In the genomic region with DNA sequence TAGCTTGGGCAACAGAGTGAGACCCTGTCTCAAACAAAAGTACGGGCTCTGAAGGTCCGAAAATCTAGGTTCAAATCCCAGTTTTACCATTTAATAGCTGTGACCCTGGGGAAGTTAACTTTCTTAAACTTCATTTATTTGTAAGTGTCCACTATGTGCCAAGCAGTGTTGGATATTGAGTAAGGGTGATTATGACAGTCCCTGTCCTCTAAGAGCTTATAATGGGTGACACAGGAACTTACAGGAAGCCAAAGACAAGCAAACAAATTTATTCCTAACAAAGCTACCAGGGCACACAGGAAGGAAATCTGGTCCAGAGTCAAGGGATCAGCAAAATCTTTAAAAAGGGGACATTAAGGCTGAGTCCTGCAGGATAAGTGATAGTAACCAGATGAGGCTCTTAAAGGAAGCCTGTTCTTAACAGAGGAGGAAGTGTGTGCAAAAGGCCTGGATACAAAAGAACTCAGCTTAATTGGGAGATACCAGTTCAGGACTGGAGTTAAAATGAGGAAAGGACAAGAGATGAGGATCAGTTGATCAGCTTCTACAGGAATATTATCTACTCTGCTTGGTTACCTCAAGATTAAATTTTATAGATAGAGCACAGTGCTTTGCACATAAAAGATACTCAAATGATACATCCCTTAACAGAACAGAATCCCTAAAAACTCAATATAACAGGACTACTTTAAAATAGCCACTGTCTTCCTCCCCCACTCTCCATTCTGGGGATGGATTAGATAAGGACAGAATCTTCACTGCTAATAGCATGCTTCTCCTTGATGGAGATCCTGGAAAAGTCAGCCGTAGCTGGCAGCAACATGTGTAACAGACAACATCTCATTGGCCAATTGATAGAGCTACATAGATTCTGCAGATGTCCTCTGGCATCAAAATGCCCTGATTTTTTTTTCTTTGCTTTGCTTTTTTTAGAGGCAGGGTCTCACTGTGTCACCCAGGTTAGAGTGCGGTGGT, we compare ENCODE assay signal across 1 cellular context.
TF ChIP-seq lines count a peak whose summit lies in the region.

No MANE protein-coding gene starts in this region.

TF ChIP-seq in SK-N-SH treated with all-trans-retinoic acid at 6 μM for 48 hours, 23 proteins besides CTCF, POLR2A, EP300 and RAD21 (continued from another document):
- TF ChIP-seq TCF4 (CRISPR knock-in tag; IDR thresholded peaks at IDR 0.05; ENCODE audit: borderline replicate concordance) = no peak
- TF ChIP-seq ZFP30 (CRISPR knock-in tag; IDR thresholded peaks at IDR 0.05) = no peak
- no peak for TF ChIP-seq ZC3H10 (CRISPR knock-in tag; IDR thresholded peaks at IDR 0.05)
- TF ChIP-seq, protein P1, sequence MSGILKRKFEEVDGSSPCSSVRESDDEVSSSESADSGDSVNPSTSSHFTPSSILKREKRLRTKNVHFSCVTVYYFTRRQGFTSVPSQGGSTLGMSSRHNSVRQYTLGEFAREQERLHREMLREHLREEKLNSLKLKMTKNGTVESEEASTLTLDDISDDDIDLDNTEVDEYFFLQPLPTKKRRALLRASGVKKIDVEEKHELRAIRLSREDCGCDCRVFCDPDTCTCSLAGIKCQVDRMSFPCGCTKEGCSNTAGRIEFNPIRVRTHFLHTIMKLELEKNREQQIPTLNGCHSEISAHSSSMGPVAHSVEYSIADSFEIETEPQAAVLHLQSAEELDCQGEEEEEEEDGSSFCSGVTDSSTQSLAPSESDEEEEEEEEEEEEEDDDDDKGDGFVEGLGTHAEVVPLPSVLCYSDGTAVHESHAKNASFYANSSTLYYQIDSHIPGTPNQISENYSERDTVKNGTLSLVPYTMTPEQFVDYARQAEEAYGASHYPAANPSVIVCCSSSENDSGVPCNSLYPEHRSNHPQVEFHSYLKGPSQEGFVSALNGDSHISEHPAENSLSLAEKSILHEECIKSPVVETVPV (CRISPR knock-in tag; IDR thresholded peaks at IDR 0.05) = no peak
- TF ChIP-seq ESRRG (CRISPR knock-in tag; IDR thresholded peaks at IDR 0.05) = no peak
- no peak for TF ChIP-seq PPARA (CRISPR knock-in tag; IDR thresholded peaks at IDR 0.05; ENCODE audit: borderline replicate concordance)
TF ChIP-seq in SK-N-SH treated with all-trans-retinoic acid at 6 μM for 48 hours: peak in this region for 0.
